In genomic region chr1:215257280-215257679, GRCh38 we compare ENCODE assay signal across 24 cellular contexts.
"Had no signal": no experiment of that assay in that cellular context is flagged by ENCODE, and none has a peak within 500 bp of the region (broad histone marks: within the 10 kb centered on the region; RNA-seq: fewer than 3 reads in every experiment).

No MANE protein-coding gene starts in this region.

- H3K9me3 Mint-ChIP-seq: activated B cell treated with CpG ODN at 0.5 μM for 24 hours; activated T-helper 17 cell treated with anti-CD3 and anti-CD28 coated beads, Interleukin-2, amount 50 U/mL, for 72 hours; nephron progenitor cell had no signal

- DNase-seq: activated B cell treated with CpG ODN at 0.5 μM for 24 hours; activated CD4-positive, alpha-beta memory T cell treated with anti-CD3 and anti-CD28 coated beads, Interleukin-2, amount 10 ng/mL, durations not matched to agents 7 days and 5 days; activated CD4-positive, alpha-beta T cell treated with anti-CD3 and anti-CD28 coated beads for 48 hours; activated CD8-positive, alpha-beta memory T cell treated with anti-CD3 and anti-CD28 coated beads, Interleukin-2, amount 10 ng/mL, durations not matched to agents 7 days and 5 days; activated naive CD4-positive, alpha-beta T cell treated with Interleukin-2 at 50 U/mL for 16 hours; dermis blood vessel endothelial cell; effector memory CD4-positive, alpha-beta T cell; hypothalamus; kidney; nephron progenitor cell; occipital lobe; posterior cingulate gyrus; retina; stimulated activated CD4-positive, alpha-beta T cell treated with anti-CD3 and anti-CD28 coated beads, Interleukin-12 subunit alpha, Interleukin-12 subunit beta, amount 100 ng/mL, for 4 hours; stimulated activated CD4-positive, alpha-beta T cell treated with anti-CD3 and anti-CD28 coated beads, Interleukin-1b, Interleukin-23, amount 100 ng/mL, for 48 hours; stimulated activated CD8-positive, alpha-beta memory T cell treated with anti-CD3 and anti-CD28 coated beads, Interleukin-4, amount 100 ng/mL, for 48 hours; stimulated activated naive CD4-positive, alpha-beta T cell; T-cell; thyroid gland had no signal

- H3K4me1 Mint-ChIP-seq: activated B cell treated with CpG ODN at 0.5 μM for 24 hours; activated CD4-positive, alpha-beta memory T cell treated with anti-CD3 and anti-CD28 coated beads, Interleukin-2, amount 10 ng/mL, durations not matched to agents 7 days and 5 days; activated CD8-positive, alpha-beta memory T cell treated with anti-CD3 and anti-CD28 coated beads, Interleukin-2, amount 10 ng/mL, durations not matched to agents 7 days and 5 days; activated T-helper 17 cell treated with anti-CD3 and anti-CD28 coated beads, Interleukin-2, amount 50 U/mL, for 72 hours; nephron progenitor cell; T-cell had no signal

- H3K27ac Mint-ChIP-seq: activated B cell treated with CpG ODN at 0.5 μM for 24 hours; activated CD4-positive, alpha-beta memory T cell treated with anti-CD3 and anti-CD28 coated beads, Interleukin-2, amount 10 ng/mL, durations not matched to agents 7 days and 5 days; activated CD8-positive, alpha-beta memory T cell treated with anti-CD3 and anti-CD28 coated beads, Interleukin-2, amount 10 ng/mL, durations not matched to agents 7 days and 5 days; activated T-helper 17 cell treated with anti-CD3 and anti-CD28 coated beads, Interleukin-2, amount 50 U/mL, for 72 hours; nephron progenitor cell; T-cell had no signal

- H3K4me3 Mint-ChIP-seq: activated B cell treated with CpG ODN at 0.5 μM for 24 hours; activated CD4-positive, alpha-beta memory T cell treated with anti-CD3 and anti-CD28 coated beads, Interleukin-2, amount 10 ng/mL, durations not matched to agents 7 days and 5 days; activated CD8-positive, alpha-beta memory T cell treated with anti-CD3 and anti-CD28 coated beads, Interleukin-2, amount 10 ng/mL, durations not matched to agents 7 days and 5 days; activated T-helper 17 cell treated with anti-CD3 and anti-CD28 coated beads, Interleukin-2, amount 50 U/mL, for 72 hours; nephron progenitor cell; T-cell had no signal

- H3K36me3 Mint-ChIP-seq: activated CD8-positive, alpha-beta memory T cell treated with anti-CD3 and anti-CD28 coated beads, Interleukin-2, amount 10 ng/mL, durations not matched to agents 7 days and 5 days; T-cell had no signal

- ATAC-seq: activated CD8-positive, alpha-beta memory T cell treated with anti-CD3 and anti-CD28 coated beads, Interleukin-2, amount 10 ng/mL, durations not matched to agents 7 days and 5 days; activated T-helper 17 cell treated with anti-CD3 and anti-CD28 coated beads, Interleukin-2, amount 50 U/mL, for 72 hours; left lobe of liver; T-cell had no signal

- H3K4me3 ChIP-seq: ascending aorta, esophagus muscularis mucosa, lung, thyroid gland had no signal

- H3K27me3 Mint-ChIP-seq: activated B cell treated with CpG ODN at 0.5 μM for 24 hours; activated CD4-positive, alpha-beta memory T cell treated with anti-CD3 and anti-CD28 coated beads, Interleukin-2, amount 10 ng/mL, durations not matched to agents 7 days and 5 days; activated CD8-positive, alpha-beta memory T cell treated with anti-CD3 and anti-CD28 coated beads, Interleukin-2, amount 10 ng/mL, durations not matched to agents 7 days and 5 days; activated T-helper 17 cell treated with anti-CD3 and anti-CD28 coated beads, Interleukin-2, amount 50 U/mL, for 72 hours; T-cell had no signal
